Comparison of ENCODE assay signal across 10 cellular contexts in the genomic region with DNA sequence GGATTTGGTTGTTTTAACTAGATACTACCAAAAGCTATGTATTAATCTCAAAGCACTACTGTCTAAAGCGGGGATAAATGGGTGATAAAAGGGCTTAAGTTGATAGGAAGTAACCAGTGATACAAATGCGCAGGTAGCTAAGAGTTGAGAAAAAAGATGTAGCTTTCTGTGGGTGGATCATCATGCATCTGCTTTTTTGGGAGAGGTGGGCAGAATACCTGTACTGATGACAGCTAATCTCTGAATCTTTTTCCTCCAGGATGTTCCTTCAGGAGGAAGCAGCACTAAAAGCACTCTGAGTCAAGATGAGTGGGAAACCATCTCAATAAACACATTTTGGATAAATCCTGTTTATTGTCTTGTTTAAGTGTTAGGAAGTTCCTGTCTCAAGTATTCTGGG. TPM values are rescaled to one million over a fixed set of nuclear protein-coding genes. Genes with fewer than 3 reads are reported as not detected.
A peak's percentile ranks its signal among the peaks of the same experiment; 100 is the strongest.
DNase-seq lines count a peak whose midpoint lies in the region; ATAC-seq and TF ChIP-seq lines count a peak whose summit lies in the region.
"Had no signal": no experiment of that assay in that cellular context is flagged by ENCODE, and none has a peak within 500 bp of the region (broad histone marks: within the 10 kb centered on the region; RNA-seq: fewer than 3 reads in every experiment).

No MANE protein-coding gene starts in this region.

- intact Hi-C loops in CD4-positive, alpha-beta T cell (cut with DNase I, micrococcal nuclease): loop anchor here (2.0 to 5.0 kb wide), 8 partner anchors 33 to 321 kb away; a partner anchor contains a TSS

- peaks cover 45% of the 10 kb centered on the region for H3K4me1 Mint-ChIP-seq in CD4-positive, alpha-beta T cell (ENCODE audit: low read depth)
- peaks cover 32 to 33% of the 10 kb centered on the region in 2 donors for H3K4me1 Mint-ChIP-seq in effector memory CD8-positive, alpha-beta T cell (ENCODE audit: low read depth in 2 of 2)

- DNase-seq in CD4-positive, alpha-beta T cell: no peak
- DNase-seq in NT2/D1 (ENCODE audit: low read depth, low spot score): no peak
- no peak for DNase-seq in effector memory CD8-positive, alpha-beta T cell
- no peak for DNase-seq in DMS 273 treated with DMSO at 0.1 percent for 48 hours (lab: John Stamatoyannopoulos, UW)
- DNase-seq in activated CD8-positive, alpha-beta memory T cell treated with anti-CD3 and anti-CD28 coated beads for 24 hours: no peak
- no peak for DNase-seq in hepatic stellate cell (ENCODE audit: low spot score)
- DNase-seq: amniotic stem cell, NCI-H1436 treated with DMSO at 0.1 percent for 48 hours had no signal

- no peaks in the 10 kb centered on the region for H3K27me3 ChIP-seq in CD4-positive, alpha-beta T cell (ENCODE audit: control insufficient read depth, insufficient read depth, low read length)
- no peaks in the 10 kb centered on the region for H3K27me3 ChIP-seq in NT2/D1 (ENCODE audit: insufficient read depth, insufficient read length)
- H3K27me3 ChIP-seq in neuron (ENCODE audit: insufficient read depth, low read length): no peaks in the 10 kb centered on the region

- H3K9ac ChIP-seq in NT2/D1 (ENCODE audit: insufficient read length, low read depth): peak overlapping the region; percentile 99

- peak overlapping the region; percentile 96 for H3K27ac Mint-ChIP-seq in CD4-positive, alpha-beta T cell
- peak overlapping the region; percentile 96 to 100 for H3K27ac Mint-ChIP-seq in effector memory CD8-positive, alpha-beta T cell

- ATAC-seq in CD4-positive, alpha-beta T cell (ENCODE audit: poor library complexity): no peak
- no peak for ATAC-seq in effector memory CD8-positive, alpha-beta T cell (replicated peaks)
- ATAC-seq in GM21381 (IDR thresholded peaks at IDR 0.05; ENCODE audit: unreplicated experiment): no peak

- H3K4me3 ChIP-seq in NT2/D1 (ENCODE audit: insufficient read length, low read depth) (peak overlapping the region; percentile 91), neuron (ENCODE audit: low read length) (peak overlapping the region; percentile 72)

- POLR2A ChIA-PET in CD4-positive, alpha-beta T cell (lab: Charles Lee): interaction anchor here (1.7 to 4.8 kb wide), 16 partner anchors 9 to 357 kb away, joined by 4 to 120 read pairs (median 34); a partner anchor contains a TSS

- peak overlapping the region; percentile 21 for H3K27ac ChIP-seq in CD4-positive, alpha-beta T cell (ENCODE audit: low read depth, low read length)

- TF ChIP-seq CTCF in CD4-positive, alpha-beta T cell (IDR thresholded peaks at IDR 0.05): no peak

- no peaks in the 10 kb centered on the region for H3K9me3 ChIP-seq in CD4-positive, alpha-beta T cell (ENCODE audit: control insufficient read depth, low read length)
- H3K9me3 ChIP-seq in NT2/D1 (ENCODE audit: insufficient read depth, low read length) (no peaks in the 10 kb centered on the region), neuron (ENCODE audit: low read length) (no peaks in the 10 kb centered on the region)

- CTCF ChIA-PET in CD4-positive, alpha-beta T cell (lab: Charles Lee): no interaction called here

- no peaks in the 10 kb centered on the region for H3K9me3 Mint-ChIP-seq in CD4-positive, alpha-beta T cell
- no peaks in the 10 kb centered on the region for H3K9me3 Mint-ChIP-seq in effector memory CD8-positive, alpha-beta T cell

- H3K4me3 Mint-ChIP-seq in CD4-positive, alpha-beta T cell: peak overlapping the region; percentile 97
- H3K4me3 Mint-ChIP-seq in effector memory CD8-positive, alpha-beta T cell: peak overlapping the region; percentile 88 to 97

- peaks cover 51% of the 10 kb centered on the region for H3K36me3 ChIP-seq in NT2/D1 (ENCODE audit: insufficient read depth, insufficient read length, low read length)
- peaks cover 33% of the 10 kb centered on the region for H3K36me3 ChIP-seq in neuron (ENCODE audit: insufficient read depth, low read length)

- H2AFZ ChIP-seq in neuron (ENCODE audit: low read depth, low read length): no peak overlapping the region

- peaks cover 60% of the 10 kb centered on the region for H3K36me3 Mint-ChIP-seq in CD4-positive, alpha-beta T cell (ENCODE audit: low read depth)
- H3K36me3 Mint-ChIP-seq in effector memory CD8-positive, alpha-beta T cell (ENCODE audit: insufficient read depth): peaks cover 60% of the 10 kb centered on the region

- peaks cover 1% of the 10 kb centered on the region for H3K27me3 Mint-ChIP-seq in CD4-positive, alpha-beta T cell
- no peaks in the 10 kb centered on the region for H3K27me3 Mint-ChIP-seq in effector memory CD8-positive, alpha-beta T cell

- H3K4me1 ChIP-seq in NT2/D1 (ENCODE audit: insufficient read depth, insufficient read length) (no peaks in the 10 kb centered on the region), neuron (ENCODE audit: insufficient read depth, low read length) (peaks cover 10% of the 10 kb centered on the region)

RNA-seq across cellular contexts. Expression of a gene that starts 1.2 kb away (rescaled TPM):
- total RNA-seq in CD4-positive, alpha-beta T cell: 1,000 to 10,000 TPM; 7,636 to 8,442 TPM

RNA-seq across cellular contexts. Expression of a gene that starts 5.7 kb away (rescaled TPM):
- under 1 TPM; 0.28 to 0.30 TPM for total RNA-seq in CD4-positive, alpha-beta T cell

RNA-seq across cellular contexts. Expression of a gene that starts 14.3 kb away (rescaled TPM):
- total RNA-seq in CD4-positive, alpha-beta T cell: 10 to 100 TPM; 80.4 to 80.9 TPM

RNA-seq across cellular contexts. Expression of a gene that starts 24.1 kb away (rescaled TPM):
- 1 to 10 TPM; 2.9 to 3.9 TPM for total RNA-seq in CD4-positive, alpha-beta T cell

RNA-seq across cellular contexts. Expression of a gene that starts 28.5 kb away (rescaled TPM):
- total RNA-seq in CD4-positive, alpha-beta T cell: 1 to 10 TPM; 6.4 to 6.9 TPM
